In the genomic region with DNA sequence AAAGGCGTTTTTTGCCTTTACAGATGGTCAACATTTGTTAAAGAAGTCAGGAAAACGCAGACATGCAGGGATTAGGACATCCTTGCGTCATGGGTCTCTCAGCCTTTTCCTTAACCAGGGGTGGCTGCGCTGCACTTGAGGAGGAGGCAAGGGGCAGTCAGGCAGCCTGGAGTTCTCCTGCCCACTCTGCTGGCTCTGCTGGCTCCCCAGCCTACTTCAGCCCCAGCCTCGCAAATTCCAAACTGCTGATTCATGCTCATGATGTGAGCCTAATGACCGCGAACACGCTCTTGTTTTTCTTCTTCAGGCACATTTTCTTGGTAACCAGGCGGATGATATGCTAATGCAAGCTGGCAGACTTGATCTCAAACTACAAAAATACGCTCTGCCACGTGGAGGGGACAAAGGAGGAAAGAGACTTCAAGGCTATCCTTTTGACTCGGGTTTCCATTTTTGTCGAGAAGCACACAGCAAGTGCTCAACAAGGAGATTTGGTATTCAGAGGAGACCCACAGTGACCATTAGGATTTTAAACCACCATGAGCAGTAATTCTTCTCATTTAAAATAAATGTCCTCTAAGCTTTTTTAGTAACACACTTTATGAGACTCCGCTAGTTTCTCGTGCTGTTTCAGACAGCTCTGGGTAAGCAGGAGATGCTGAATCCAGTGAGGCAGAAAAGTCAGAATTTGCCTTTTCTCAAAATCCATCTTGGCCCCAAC, we compare ENCODE assay signal across 8 cellular contexts.
DNase-seq lines count a peak whose midpoint lies in the region; ATAC-seq and TF ChIP-seq lines count a peak whose summit lies in the region.

No MANE protein-coding gene starts in this region.

- no peak for TF ChIP-seq POLR2A in NB4 (IDR thresholded peaks at IDR 0.05; ENCODE audit: extremely low read depth, insufficient read length)

- H3K4me3 ChIP-seq in NB4 (ENCODE audit: low read depth, low read length): peak overlapping the region; percentile 64

- TF ChIP-seq CTCF in NB4 (IDR thresholded peaks at IDR 0.05; ENCODE audit: low read depth, low read length) (no peak), GM10266 (IDR thresholded peaks at IDR 0.05; ENCODE audit: control insufficient read depth, insufficient read depth, low read depth, missing control alignments) (no peak)

- DNase-seq in DMS 273 (lab: John Stamatoyannopoulos, UW; ENCODE audit: unreplicated experiment) (peak; percentile 83), NB4 (ENCODE audit: low read depth) (peak; percentile 90), astrocyte of the hippocampus (ENCODE audit: low read depth, low spot score) (peak; percentile 99), hepatic stellate cell (ENCODE audit: low spot score) (peak; percentile 65), pulmonary artery endothelial cell (ENCODE audit: low read depth, low spot score) (peak; percentile 92), GM10266 (ENCODE audit: extremely low spot score) (no peak)
- no peak for DNase-seq in activated CD4-positive, alpha-beta T cell treated with anti-CD3 and anti-CD28 coated beads for 4 hours

- ATAC-seq in GM19328 (IDR thresholded peaks at IDR 0.05; ENCODE audit: unreplicated experiment): no peak

Comparison
In these comparisons a context has a peak if more than half of its experiments do, and no peak if none do; other contexts are left out.
1. DNase-seq: peak in DMS 273 (single experiment), NB4 (single experiment), astrocyte of the hippocampus (single experiment), hepatic stellate cell (single experiment) and pulmonary artery endothelial cell (single experiment); none in activated CD4-positive, alpha-beta T cell treated with anti-CD3 and anti-CD28 coated beads for 4 hours (0 of 2) and GM10266 (single experiment).